ENCODE assay signal across 9 cellular contexts in the genomic region with DNA sequence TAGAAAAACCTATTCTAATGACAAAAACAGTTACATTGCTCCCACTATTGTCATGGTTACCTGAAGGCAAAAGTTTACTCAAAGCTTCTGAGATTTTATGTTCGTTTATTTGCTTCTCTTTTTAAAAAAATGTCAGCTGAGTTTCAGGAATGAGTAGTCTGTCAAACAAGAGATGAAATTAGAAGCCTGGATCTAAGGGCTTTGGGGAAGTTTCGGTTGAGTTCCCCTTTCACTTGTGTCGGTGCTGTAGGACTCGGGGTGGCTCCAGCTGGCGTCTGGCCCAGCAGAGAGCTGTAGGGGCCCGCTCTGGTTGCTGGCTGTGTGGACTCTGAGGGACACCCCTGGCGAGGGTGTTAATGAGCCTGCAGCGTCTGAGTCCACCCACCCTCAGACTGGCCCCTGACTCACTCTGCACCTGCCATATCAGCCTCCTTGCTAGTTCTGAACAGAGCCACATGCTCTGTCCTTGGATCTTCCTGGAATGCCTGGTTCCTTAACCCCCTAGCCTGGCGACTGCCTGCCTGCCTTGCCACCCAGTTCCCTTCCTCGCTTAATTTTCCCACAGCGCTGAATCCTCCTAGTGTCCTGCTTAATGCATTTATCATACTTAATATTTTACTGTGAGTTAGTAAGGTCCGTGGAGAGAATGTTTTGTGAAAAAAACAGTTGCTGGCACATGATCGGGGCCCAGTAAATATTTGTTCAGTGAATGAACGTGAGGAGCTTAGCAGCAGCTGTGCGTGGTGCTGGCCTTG. TPM values are rescaled to one million over a fixed set of nuclear protein-coding genes. Genes with fewer than 3 reads are reported as not detected.
A peak's percentile ranks its signal among the peaks of the same experiment; 100 is the strongest.
DNase-seq lines count a peak whose midpoint lies in the region; ATAC-seq and TF ChIP-seq lines count a peak whose summit lies in the region.
"Had no signal": no experiment of that assay in that cellular context is flagged by ENCODE, and none has a peak within 500 bp of the region (broad histone marks: within the 10 kb centered on the region; RNA-seq: fewer than 3 reads in every experiment).

No MANE protein-coding gene starts in this region.

- H3K9me2 ChIP-seq in PC-3 (replicated peaks; ENCODE audit: low read length) (no peaks in the 10 kb centered on the region), hepatocyte (replicated peaks; ENCODE audit: insufficient read depth) (no peaks in the 10 kb centered on the region)

- BruUV-seq in PC-3 (replicated peaks; lab: Mats Ljungman, UMichigan), result no TSS peak

- H3K27me3 ChIP-seq in PC-3 (ENCODE audit: low read length), result no peaks in the 10 kb centered on the region
- no peaks in the 10 kb centered on the region for H3K27me3 ChIP-seq in hepatocyte
- no peaks in the 10 kb centered on the region for H3K27me3 ChIP-seq in rectal smooth muscle tissue (ENCODE audit: control insufficient read depth, insufficient read depth, low read length)

- H4K20me1 ChIP-seq in PC-3 (ENCODE audit: low read length) (peaks cover 22% of the 10 kb centered on the region), hepatocyte (ENCODE audit: insufficient read depth, poor library complexity, severe bottlenecking) (peaks cover 57% of the 10 kb centered on the region)

- WGBS in hepatocyte (ENCODE audit: low lambda C conversion rate, missing lambda C conversion rate), result 17% methylated on average over 15 of the region's 15 CpGs

- ATAC-seq in HG03196 (IDR thresholded peaks at IDR 0.05; ENCODE audit: unreplicated experiment), result peak; percentile 42
- ATAC-seq in PC-3, result peak; percentile 4; the same call in 1 of the 2 replicates

- peaks cover 59% of the 10 kb centered on the region for H3K79me2 ChIP-seq in PC-3 (ENCODE audit: low read length)
- peaks cover 58% of the 10 kb centered on the region for H3K79me2 ChIP-seq in hepatocyte

- peak overlapping the region; percentile 8 for H3K27ac ChIP-seq in PC-3 (ENCODE audit: low read length)
- peak overlapping the region; percentile 86 for H3K27ac ChIP-seq in hepatocyte
- H3K27ac ChIP-seq in rectal smooth muscle tissue (ENCODE audit: low read depth, low read length), result peak overlapping the region; percentile 32

- no peaks in the 10 kb centered on the region for H3K9me3 ChIP-seq in PC-3 (ENCODE audit: low read length)
- H3K9me3 ChIP-seq in hepatocyte (ENCODE audit: low read depth), result no peaks in the 10 kb centered on the region

- H3K36me3 ChIP-seq in PC-3 (ENCODE audit: low read depth, low read length), result peaks cover 13% of the 10 kb centered on the region; the same call in 1 of the 2 replicates
- no peaks in the 10 kb centered on the region for H3K36me3 ChIP-seq in hepatocyte (replicated peaks; ENCODE audit: insufficient read depth, low read depth)
- no peaks in the 10 kb centered on the region for H3K36me3 ChIP-seq in rectal smooth muscle tissue (ENCODE audit: control insufficient read depth, insufficient read depth, low read length)

- peaks cover 11% of the 10 kb centered on the region for H3F3A ChIP-seq in PC-3 (ENCODE audit: low read length, unreplicated experiment)

- peak overlapping the region; percentile 87 for H3K4me2 ChIP-seq in PC-3 (ENCODE audit: low read length)
- peak overlapping the region; percentile 79 for H3K4me2 ChIP-seq in hepatocyte

- H3K9ac ChIP-seq in PC-3 (ENCODE audit: low read length) (peak overlapping the region; percentile 73), rectal smooth muscle tissue (ENCODE audit: low read length) (peak overlapping the region; percentile 22)

- peak overlapping the region; percentile 75 for H3K4me3 ChIP-seq in PC-3 (ENCODE audit: low read length)
- peak overlapping the region; percentile 37 for H3K4me3 ChIP-seq in hepatocyte
- H3K4me3 ChIP-seq in rectal smooth muscle tissue (ENCODE audit: low read length), result peak overlapping the region; percentile 59

- peak; percentile 90 for DNase-seq in DMS53 treated with DMSO at 0.1 percent for 48 hours (lab: John Stamatoyannopoulos, UW; ENCODE audit: unreplicated experiment)
- DNase-seq in PC-3, result peak; percentile 25
- peak in 30 of 56 donors; percentile 2 to 57 (median 23) for DNase-seq in amygdala (lab: John Stamatoyannopoulos, UW)
- peak; percentile 73 for DNase-seq in hepatocyte (ENCODE audit: low spot score)
- DNase-seq in ureter (ENCODE audit: low spot score), result no peak
- DNase-seq in cortex of kidney (lab: John Stamatoyannopoulos, UW), result no peak

- TF ChIP-seq CTCF in PC-3 (conservative IDR thresholded peaks at IDR 0.05; ENCODE audit: low read depth, low read length), result no peak
- TF ChIP-seq CTCF in hepatocyte (IDR thresholded peaks at IDR 0.05; ENCODE audit: poor library complexity), result no peak

- intact Hi-C loops in PC-3 (cut with micrococcal nuclease), result loop anchor here (2.0 kb wide), 1 partner anchor 14 kb away; no protein-coding TSS in a partner anchor

- H3K4me1 ChIP-seq in PC-3 (ENCODE audit: insufficient read depth, low read length) (peaks cover 23% of the 10 kb centered on the region), hepatocyte (ENCODE audit: insufficient read depth) (peaks cover 14% of the 10 kb centered on the region), rectal smooth muscle tissue (ENCODE audit: control insufficient read depth, insufficient read depth, low read length) (peaks cover 10% of the 10 kb centered on the region)

- H2AFZ ChIP-seq in PC-3 (ENCODE audit: low read length) (peak overlapping the region; percentile 58), hepatocyte (no peak overlapping the region)

- POLR2A ChIA-PET in PC-3 (lab: Charles Lee; ENCODE audit: unreplicated experiment), result interaction anchor here (0.7 to 1.0 kb wide), 2 partner anchors 31 to 323 kb away, joined by 3 to 5 read pairs; a partner anchor contains a TSS

- CTCF ChIA-PET in PC-3 (lab: Charles Lee), result interaction anchor here (0.9 kb wide), 1 partner anchor 77 kb away, joined by 4 read pairs; no protein-coding TSS in a partner anchor

RNA-seq across cellular contexts. Expression of a gene that starts 1.4 kb away (rescaled TPM):
- total RNA-seq in PC-3 (2014; rRNA removed), result 73.7 and 80.1 TPM in 2 replicates
- 34.0 and 39.6 TPM in 2 replicates for total RNA-seq in hepatocyte
- polyA plus RNA-seq in hepatocyte, result 6.6 and 10.2 TPM in 2 replicates
- total RNA-seq in ureter, result 52.4 TPM

RNA-seq across cellular contexts. Expression of a gene that starts 31.2 kb away (rescaled TPM):
- total RNA-seq in PC-3 (2014; rRNA removed), result 147 and 167 TPM in 2 replicates
- 83.2 and 86.2 TPM in 2 replicates for total RNA-seq in hepatocyte
- polyA plus RNA-seq in hepatocyte, result 93.8 and 98.1 TPM in 2 replicates
- 85.4 TPM for total RNA-seq in ureter

RNA-seq across cellular contexts. Expression of a gene that starts 35.0 kb away (rescaled TPM):
- total RNA-seq in PC-3 (2014; rRNA removed) (not detected in 2 replicates), hepatocyte (not detected in 2 replicates), ureter (not detected)
- 0.68 and 0.95 TPM in 2 replicates for polyA plus RNA-seq in hepatocyte
- total RNA-seq: T-helper 1 cell treated with Interleukin-12 subunit alpha and Interleukin-12 subunit beta and Interleukin-4 antibody, amounts not matched to agents 30 ng/mL and 1 ng/mL, for 36 hours had no signal

RNA-seq across cellular contexts. Expression of a gene that starts 59.9 kb away (rescaled TPM):
- 37.2 and 47.4 TPM in 2 replicates for total RNA-seq in PC-3 (2014; rRNA removed)
- total RNA-seq in hepatocyte, result 18.5 and 20.0 TPM in 2 replicates
- polyA plus RNA-seq in hepatocyte, result 52.2 and 62.9 TPM in 2 replicates
- total RNA-seq in ureter, result 47.6 TPM

Comparison
In these comparisons a context has a peak if more than half of its experiments do, and no peak if none do; other contexts are left out.
1. DNase-seq: peak in DMS53 treated with DMSO at 0.1 percent for 48 hours (single experiment), PC-3 (single experiment), amygdala (30 of 56) and hepatocyte (single experiment); none in ureter (single experiment) and cortex of kidney (single experiment).
2. H3K27ac ChIP-seq: peak in every context shown above with its lines; median percentile 86 in hepatocyte; 32 in rectal smooth muscle tissue; 8 in PC-3.
3. Peak in every context shown above with its lines, with median percentiles within 50 percentile points of each other: H3K4me3 ChIP-seq.